In the genomic region with DNA sequence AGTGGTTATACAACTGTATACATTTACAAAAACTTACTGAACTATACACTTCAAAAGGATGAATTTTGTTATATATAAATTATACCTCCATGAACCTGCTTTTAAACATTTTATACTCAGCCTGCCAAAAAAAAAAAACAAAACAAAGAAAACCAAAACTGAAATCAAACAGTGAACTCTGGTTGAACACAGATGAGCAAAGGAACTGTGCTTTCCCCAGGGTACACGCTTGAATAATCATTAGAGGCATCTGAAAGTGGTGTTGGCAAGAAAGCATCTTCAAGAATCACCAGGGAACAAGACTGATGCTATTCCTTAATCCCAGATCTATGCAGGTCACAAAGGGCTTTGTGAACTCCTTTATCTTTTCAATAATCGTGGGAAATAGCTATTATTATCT, we compare ENCODE assay signal across 16 cellular contexts.
DNase-seq lines count a peak whose midpoint lies in the region; ATAC-seq, FAIRE-seq and TF ChIP-seq lines count a peak whose summit lies in the region.
"Had no signal": no experiment of that assay in that cellular context is flagged by ENCODE, and none has a peak within 500 bp of the region (broad histone marks: within the 10 kb centered on the region; RNA-seq: fewer than 3 reads in every experiment).

No MANE protein-coding gene starts in this region.

- POLR2A ChIA-PET in WTC11 (lab: Charles Lee), result no interaction called here

- CTCF ChIA-PET in WTC11 (lab: Charles Lee), result no interaction called here

- H3K27me3 Mint-ChIP-seq in WTC11 (ENCODE audit: low read depth), result no peaks in the 10 kb centered on the region
- H3K27me3 Mint-ChIP-seq: activated naive CD8-positive, alpha-beta T cell; natural killer cell treated with Interleukin-12 subunit alpha and Interleukin-12 subunit beta and Interleukin-15 and Interleukin-18, amount 100 ng/mL, for 72 hours; T-helper 17 cell had no signal

- peak; percentile 79 for FAIRE-seq in GM18507 (lab: Jason Lieb, UNC)

- H3K4me3 Mint-ChIP-seq in WTC11, result no peak overlapping the region
- H3K4me3 Mint-ChIP-seq: activated naive CD8-positive, alpha-beta T cell; natural killer cell treated with Interleukin-12 subunit alpha and Interleukin-12 subunit beta and Interleukin-15 and Interleukin-18, amount 100 ng/mL, for 72 hours; T-helper 17 cell had no signal

- no peak for TF ChIP-seq CTCF in WTC11 (IDR thresholded peaks at IDR 0.05)

- no peak for DNase-seq in GM18507 (ENCODE audit: extremely low spot score, insufficient read length, low read depth)
- DNase-seq in WTC11 (ENCODE audit: low spot score), result no peak
- DNase-seq in Right ventricle myocardium superior, result no peak
- no peak for DNase-seq in posterior cingulate gyrus
- DNase-seq: COR-L47, GF-D8, MM.1S, NCI-H2081 treated with DMSO at 0.1 percent for 48 hours, NCI-H82, T-helper 17 cell had no signal

- peaks cover 9% of the 10 kb centered on the region; the same call in 1 of the 2 replicates for H3K9me3 Mint-ChIP-seq in WTC11

- intact Hi-C loops in Right ventricle myocardium superior (cut with DNase I) (no loop called here), posterior cingulate gyrus (cut with DNase I) (no loop called here)

- peak; percentile 81 for ATAC-seq in GM19395 (IDR thresholded peaks at IDR 0.05; ENCODE audit: unreplicated experiment)
- ATAC-seq in GM21825 (IDR thresholded peaks at IDR 0.05; ENCODE audit: unreplicated experiment), result peak; percentile 70
- peak; percentile 84 for ATAC-seq in HG03354 (IDR thresholded peaks at IDR 0.05; ENCODE audit: poor library complexity, severe bottlenecking, unreplicated experiment)
- ATAC-seq in WTC11, result no peak
- ATAC-seq in Right ventricle myocardium superior (ENCODE audit: poor library complexity), result no peak
- no peak for ATAC-seq in HG02973 (IDR thresholded peaks at IDR 0.05; ENCODE audit: unreplicated experiment)
- ATAC-seq: natural killer cell treated with Interleukin-12 subunit alpha and Interleukin-12 subunit beta and Interleukin-15 and Interleukin-18, amount 100 ng/mL, for 72 hours; T-helper 17 cell had no signal

- peaks cover 9% of the 10 kb centered on the region for H3K4me1 Mint-ChIP-seq in WTC11
- H3K4me1 Mint-ChIP-seq: T-helper 17 cell had no signal

- H3K27ac Mint-ChIP-seq in WTC11, result no peak overlapping the region
- H3K27ac Mint-ChIP-seq: activated naive CD8-positive, alpha-beta T cell; natural killer cell treated with Interleukin-12 subunit alpha and Interleukin-12 subunit beta and Interleukin-15 and Interleukin-18, amount 100 ng/mL, for 72 hours; T-helper 17 cell had no signal

- H3K36me3 Mint-ChIP-seq in WTC11, result no peaks in the 10 kb centered on the region
- H3K36me3 Mint-ChIP-seq: activated naive CD8-positive, alpha-beta T cell; natural killer cell treated with Interleukin-12 subunit alpha and Interleukin-12 subunit beta and Interleukin-15 and Interleukin-18, amount 100 ng/mL, for 72 hours had no signal

TF ChIP-seq in WTC11, 78 proteins besides CTCF, POLR2A, EP300 and RAD21:
- TF ChIP-seq ZNF138 (CRISPR knock-in tag; conservative IDR thresholded peaks at IDR 0.05), result no peak
- TF ChIP-seq, protein P1, sequence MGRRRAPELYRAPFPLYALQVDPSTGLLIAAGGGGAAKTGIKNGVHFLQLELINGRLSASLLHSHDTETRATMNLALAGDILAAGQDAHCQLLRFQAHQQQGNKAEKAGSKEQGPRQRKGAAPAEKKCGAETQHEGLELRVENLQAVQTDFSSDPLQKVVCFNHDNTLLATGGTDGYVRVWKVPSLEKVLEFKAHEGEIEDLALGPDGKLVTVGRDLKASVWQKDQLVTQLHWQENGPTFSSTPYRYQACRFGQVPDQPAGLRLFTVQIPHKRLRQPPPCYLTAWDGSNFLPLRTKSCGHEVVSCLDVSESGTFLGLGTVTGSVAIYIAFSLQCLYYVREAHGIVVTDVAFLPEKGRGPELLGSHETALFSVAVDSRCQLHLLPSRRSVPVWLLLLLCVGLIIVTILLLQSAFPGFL (CRISPR knock-in tag; IDR thresholded peaks at IDR 0.05; ENCODE audit: borderline replicate concordance), result no peak
- TF ChIP-seq RORB (CRISPR knock-in tag; IDR thresholded peaks at IDR 0.05), result no peak
- TF ChIP-seq, protein P2, sequence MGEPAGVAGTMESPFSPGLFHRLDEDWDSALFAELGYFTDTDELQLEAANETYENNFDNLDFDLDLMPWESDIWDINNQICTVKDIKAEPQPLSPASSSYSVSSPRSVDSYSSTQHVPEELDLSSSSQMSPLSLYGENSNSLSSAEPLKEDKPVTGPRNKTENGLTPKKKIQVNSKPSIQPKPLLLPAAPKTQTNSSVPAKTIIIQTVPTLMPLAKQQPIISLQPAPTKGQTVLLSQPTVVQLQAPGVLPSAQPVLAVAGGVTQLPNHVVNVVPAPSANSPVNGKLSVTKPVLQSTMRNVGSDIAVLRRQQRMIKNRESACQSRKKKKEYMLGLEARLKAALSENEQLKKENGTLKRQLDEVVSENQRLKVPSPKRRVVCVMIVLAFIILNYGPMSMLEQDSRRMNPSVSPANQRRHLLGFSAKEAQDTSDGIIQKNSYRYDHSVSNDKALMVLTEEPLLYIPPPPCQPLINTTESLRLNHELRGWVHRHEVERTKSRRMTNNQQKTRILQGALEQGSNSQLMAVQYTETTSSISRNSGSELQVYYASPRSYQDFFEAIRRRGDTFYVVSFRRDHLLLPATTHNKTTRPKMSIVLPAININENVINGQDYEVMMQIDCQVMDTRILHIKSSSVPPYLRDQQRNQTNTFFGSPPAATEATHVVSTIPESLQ (CRISPR knock-in tag; IDR thresholded peaks at IDR 0.05), result no peak
TF ChIP-seq in WTC11: peak in this region for 0.

Comparison
In these comparisons a context has a peak if more than half of its experiments do, and no peak if none do; other contexts are left out.
1. ATAC-seq: peak in GM19395 (single experiment), GM21825 (single experiment) and HG03354 (single experiment); none in WTC11 (single experiment), Right ventricle myocardium superior (single experiment) and HG02973 (single experiment).